In the genomic region with DNA sequence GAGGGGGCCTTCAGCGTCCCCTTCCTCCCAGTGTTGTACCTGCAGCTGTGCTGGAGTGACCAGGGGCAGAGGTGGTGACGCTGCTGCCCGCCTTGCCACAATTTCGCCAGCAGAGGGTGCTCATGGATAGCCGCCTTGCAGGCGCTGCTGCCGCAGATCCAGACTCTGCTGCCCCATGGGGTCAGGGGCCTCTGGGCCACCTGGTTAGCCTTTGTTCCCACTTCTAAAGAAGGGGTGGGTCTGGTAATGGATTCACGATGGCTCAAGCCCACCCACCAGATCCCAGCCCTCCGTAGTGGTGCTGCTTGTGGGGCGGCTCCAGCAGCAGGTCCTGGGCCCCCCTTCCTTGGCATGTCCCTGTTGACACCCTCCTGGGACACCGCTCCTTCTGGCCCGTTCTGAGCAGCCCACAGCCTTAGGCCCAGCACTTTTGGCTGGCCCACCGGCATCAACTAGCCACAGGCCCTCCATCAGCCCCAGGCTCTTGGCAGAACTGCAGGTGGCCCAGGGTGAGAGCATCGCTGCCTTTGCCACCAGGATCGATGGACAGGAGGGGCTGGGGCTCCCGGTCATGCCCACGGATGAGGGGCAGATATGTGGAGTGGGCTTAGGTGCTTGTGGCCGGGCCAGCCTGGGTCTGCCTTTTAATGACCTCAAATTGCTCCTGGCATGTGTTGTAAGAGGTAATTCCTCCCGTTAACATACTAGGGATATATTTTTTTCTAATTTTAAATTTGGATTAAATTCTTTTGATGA, we compare ENCODE assay signal across 9 cellular contexts. TPM values are rescaled to one million over a fixed set of nuclear protein-coding genes. Genes with fewer than 3 reads are reported as not detected.
DNase-seq lines count a peak whose midpoint lies in the region; ATAC-seq, FAIRE-seq and TF ChIP-seq lines count a peak whose summit lies in the region.
"Had no signal": no experiment of that assay in that cellular context is flagged by ENCODE, and none has a peak within 500 bp of the region (broad histone marks: within the 10 kb centered on the region; RNA-seq: fewer than 3 reads in every experiment).

No MANE protein-coding gene starts in this region.

- no peaks in the 10 kb centered on the region for H3K79me2 ChIP-seq in H1 (ENCODE audit: control insufficient read depth in 1 of 2, insufficient read depth in 2 of 2, low read length in 2 of 2)

- no peak overlapping the region for H2AFZ ChIP-seq in H1 (ENCODE audit: low read length)

- H3K27me3 Mint-ChIP-seq in WTC11 (ENCODE audit: low read depth) (no peaks in the 10 kb centered on the region), memory B cell (peaks cover 1% of the 10 kb centered on the region)
- H3K27me3 Mint-ChIP-seq in stimulated activated naive B cell treated with anti-CD40 and anti-IgM and Interleukin-4, amounts not matched to agents 10 μg/mL and 1 μg/mL and 100 μg/mL, for 72 hours: no peaks in the 10 kb centered on the region
- H3K27me3 Mint-ChIP-seq: activated naive CD8-positive, alpha-beta T cell had no signal

- peak; percentile 96 for ATAC-seq in WTC11
- no peak for ATAC-seq in memory B cell (ENCODE audit: low read depth)
- ATAC-seq in stimulated activated naive B cell treated with anti-CD40 and anti-IgM and Interleukin-4, amounts not matched to agents 10 μg/mL and 1 μg/mL and 100 μg/mL, for 72 hours (replicated peaks): peak; percentile 84 to 85
- ATAC-seq in HG02623 (IDR thresholded peaks at IDR 0.05; ENCODE audit: unreplicated experiment): no peak

- peaks cover 0 to 3% of the 10 kb centered on the region in 2 experiments for H4K20me1 ChIP-seq in H1 (replicated peaks in 1 of 2; ENCODE audit: control insufficient read depth in 1 of 2, insufficient read depth in 2 of 2, low read length in 2 of 2)

- H3K23ac ChIP-seq in H1 (ENCODE audit: insufficient read length): no peak overlapping the region

- peak overlapping the region; percentile 89 for H3K4ac ChIP-seq in H1 (replicated peaks; ENCODE audit: insufficient read length, low read depth, low read length)

- TF ChIP-seq POLR2A in NB4 (IDR thresholded peaks at IDR 0.05; ENCODE audit: extremely low read depth, insufficient read length) (no peak), H1 (IDR thresholded peaks at IDR 0.05; ENCODE audit: control extremely low read depth in 1 of 2, low read depth in 2 of 2, low read length in 2 of 2) (no peak)

- no peak overlapping the region for H2BK20ac ChIP-seq in H1 (ENCODE audit: low read length)

- H3K9ac ChIP-seq in H1 (replicated peaks in 1 of 4; ENCODE audit: extremely low read depth in 1 of 4, low read depth in 3 of 4, low read length in 3 of 4): no peak overlapping the region; a peak in 1 of 7 replicates

- TF ChIP-seq CTCF in NB4 (IDR thresholded peaks at IDR 0.05; ENCODE audit: low read depth, low read length) (peak; percentile 71), WTC11 (IDR thresholded peaks at IDR 0.05) (peak; percentile 78), H1 (IDR thresholded peaks at IDR 0.05; ENCODE audit: control extremely low read depth in 1 of 3, insufficient read depth in 1 of 3, low read depth in 1 of 3, low read length in 3 of 3) (peak in 2 of 3 experiments; percentile 99 to 100; a peak in 3 of 4 replicates)

- H3K36me3 ChIP-seq in H1 (ENCODE audit: control insufficient read depth in 2 of 4, insufficient read depth in 4 of 4, low read length in 3 of 4): no peaks in the 10 kb centered on the region; a peak in 2 of 8 replicates

- peak overlapping the region in 1 of 2 experiments; percentile 25; a peak in 1 of 4 replicates for H3K4me2 ChIP-seq in H1 (ENCODE audit: insufficient read depth in 1 of 2, low read depth in 2 of 2, low read length in 2 of 2)

- H3K9me3 ChIP-seq in H1 (ENCODE audit: insufficient read depth in 2 of 2, low read depth in 1 of 2, low read length in 1 of 2): no peaks in the 10 kb centered on the region

- no peak overlapping the region for H3K4me3 Mint-ChIP-seq in WTC11
- no peak overlapping the region for H3K4me3 Mint-ChIP-seq in memory B cell
- no peak overlapping the region for H3K4me3 Mint-ChIP-seq in stimulated activated naive B cell treated with anti-CD40 and anti-IgM and Interleukin-4, amounts not matched to agents 10 μg/mL and 1 μg/mL and 100 μg/mL, for 72 hours
- H3K4me3 Mint-ChIP-seq: activated naive CD8-positive, alpha-beta T cell had no signal

- no peak overlapping the region for H2AK5ac ChIP-seq in H1 (ENCODE audit: low read depth, low read length)

- TF ChIP-seq RAD21 in H1 (IDR thresholded peaks at IDR 0.05 in 1 of 2, conservative IDR thresholded peaks at IDR 0.05 in 1 of 2; ENCODE audit: low read depth in 2 of 2, low read length in 2 of 2): peak; percentile 96

- no peaks in the 10 kb centered on the region for H3K23me2 ChIP-seq in H1 (ENCODE audit: low read depth, low read length)

- peak in 1 of 2 experiments; percentile 36; a peak in 1 of 3 replicates for TF ChIP-seq EP300 in H1 (IDR thresholded peaks at IDR 0.05; ENCODE audit: borderline replicate concordance in 1 of 2, low read depth in 2 of 2, low read length in 2 of 2)

- no peaks in the 10 kb centered on the region; the same call in 1 of the 2 replicates for H3K79me1 ChIP-seq in H1 (ENCODE audit: low read depth, low read length)

- H4K5ac ChIP-seq in H1 (ENCODE audit: insufficient read length, low read depth, low read length): peak overlapping the region; percentile 22

- peak overlapping the region; percentile 15; the same call in 1 of the 2 replicates for H3K18ac ChIP-seq in H1 (ENCODE audit: extremely low read depth, low read length)

- H2BK120ac ChIP-seq in H1 (replicated peaks; ENCODE audit: low read depth, low read length): no peak overlapping the region

- H2BK12ac ChIP-seq in H1 (ENCODE audit: low read depth, low read length): no peak overlapping the region; the same call in 1 of the 2 replicates

- H3K27ac ChIP-seq in H1 (ENCODE audit: low read depth, low read length): no peak overlapping the region

- no peaks in the 10 kb centered on the region for H3K27me3 ChIP-seq in H1 (replicated peaks in 1 of 4; ENCODE audit: control insufficient read depth in 3 of 4, extremely low read depth in 1 of 4, insufficient read depth in 3 of 4, low read length in 3 of 4)

- CTCF ChIA-PET in WTC11 (lab: Charles Lee): interaction anchor here (0.7 to 3.5 kb wide), 16 partner anchors 8 to 284 kb away, joined by 3 to 33 read pairs (median 5); no protein-coding TSS in a partner anchor
- CTCF ChIA-PET in H1 (lab: Charles Lee; ENCODE audit: partially characterized antibody): interaction anchor here (0.6 to 2.5 kb wide), 33 partner anchors 8 to 673 kb away, joined by 3 to 30 read pairs (median 4); no protein-coding TSS in a partner anchor

- H2BK5ac ChIP-seq in H1 (ENCODE audit: low read depth, low read length): no peak overlapping the region; the same call in 1 of the 2 replicates

- DNase-seq in NCI-H1417 (lab: John Stamatoyannopoulos, UW) (peak; percentile 1 to 56 (median 5)), NCI-H1417 treated with DMSO at 0.1 percent for 48 hours (lab: John Stamatoyannopoulos, UW) (no peak), NB4 (ENCODE audit: low read depth) (peak; percentile 63), WTC11 (ENCODE audit: low spot score) (peak; percentile 94), H1 (ENCODE audit: low read depth in 1 of 2, low spot score in 2 of 2) (peak; percentile 82 to 95), memory B cell (ENCODE audit: low spot score in 2 of 2) (peak; percentile 15 to 43)
- peak; percentile 60 for DNase-seq in stimulated activated naive B cell treated with anti-CD40 and anti-IgM and Interleukin-4, amounts not matched to agents 10 μg/mL and 1 μg/mL and 100 μg/mL, for 72 hours

- H3K56ac ChIP-seq in H1 (replicated peaks; ENCODE audit: insufficient read length, low read depth, low read length): no peak overlapping the region

- H4K91ac ChIP-seq in H1 (replicated peaks; ENCODE audit: insufficient read length, low read length): peak overlapping the region; percentile 83

- no peak overlapping the region for H3K27ac Mint-ChIP-seq in WTC11
- no peak overlapping the region for H3K27ac Mint-ChIP-seq in memory B cell
- no peak overlapping the region for H3K27ac Mint-ChIP-seq in stimulated activated naive B cell treated with anti-CD40 and anti-IgM and Interleukin-4, amounts not matched to agents 10 μg/mL and 1 μg/mL and 100 μg/mL, for 72 hours
- H3K27ac Mint-ChIP-seq: activated naive CD8-positive, alpha-beta T cell had no signal

- peak; percentile 89 for FAIRE-seq in H1 (lab: Jason Lieb, UNC)

- H3K4me1 Mint-ChIP-seq in WTC11 (0 out of 2 replicates have a peak, but pooled peaks cover 2% of the 10 kb centered on the region), memory B cell (no peaks in the 10 kb centered on the region)
- no peaks in the 10 kb centered on the region for H3K4me1 Mint-ChIP-seq in stimulated activated naive B cell treated with anti-CD40 and anti-IgM and Interleukin-4, amounts not matched to agents 10 μg/mL and 1 μg/mL and 100 μg/mL, for 72 hours

- H3K9me3 Mint-ChIP-seq in WTC11 (no peaks in the 10 kb centered on the region), memory B cell (no peaks in the 10 kb centered on the region)
- no peaks in the 10 kb centered on the region for H3K9me3 Mint-ChIP-seq in stimulated activated naive B cell treated with anti-CD40 and anti-IgM and Interleukin-4, amounts not matched to agents 10 μg/mL and 1 μg/mL and 100 μg/mL, for 72 hours

- H3K4me3 ChIP-seq in NB4 (ENCODE audit: low read depth, low read length) (no peak overlapping the region), H1 (ENCODE audit: extremely low read depth in 1 of 4, insufficient read depth in 2 of 4, low read depth in 3 of 4, low read length in 4 of 4) (no peak overlapping the region)

- peaks cover 0 to 10% (median 3%) of the 10 kb centered on the region in 4 experiments; a peak in 4 of 7 replicates for H3K4me1 ChIP-seq in H1 (replicated peaks in 1 of 4; ENCODE audit: control insufficient read depth in 3 of 4, insufficient read depth in 4 of 4, low read length in 3 of 4)

- H3K36me3 Mint-ChIP-seq in WTC11 (no peaks in the 10 kb centered on the region), memory B cell (no peaks in the 10 kb centered on the region)
- H3K36me3 Mint-ChIP-seq in stimulated activated naive B cell treated with anti-CD40 and anti-IgM and Interleukin-4, amounts not matched to agents 10 μg/mL and 1 μg/mL and 100 μg/mL, for 72 hours: no peaks in the 10 kb centered on the region
- H3K36me3 Mint-ChIP-seq: activated naive CD8-positive, alpha-beta T cell had no signal

- H4K8ac ChIP-seq in H1 (ENCODE audit: extremely low read depth, insufficient read depth, low read length): no peak overlapping the region

- no peak overlapping the region for H3K14ac ChIP-seq in H1 (ENCODE audit: insufficient read length)

- POLR2A ChIA-PET in WTC11 (lab: Charles Lee): no interaction called here
- POLR2A ChIA-PET in H1 (lab: Charles Lee; ENCODE audit: partially characterized antibody): no interaction called here

- H2BK15ac ChIP-seq in H1 (ENCODE audit: low read length): no peak overlapping the region

- 37% methylated on average over 17 of the region's 19 CpGs; no CpG with 5 or more reads in 1 of the 2 experiments for WGBS in H1 (ENCODE audit: extremely low coverage in 1 of 2, insufficient coverage in 1 of 2, insufficient read length in 1 of 2, insufficient replicate concordance in 2 of 2, low coverage in 1 of 2, low lambda C conversion rate in 2 of 2, missing lambda C conversion rate in 1 of 2), 2 experiments

RNA-seq across cellular contexts. Expression of a gene that starts 57.2 kb away (rescaled TPM):
- total RNA-seq in WTC11 (2021): 13.5 to 17.7 TPM (median 16.4 TPM) in 3 replicates
- total RNA-seq in H1 (2021; fragmentation: NEBNext Ultra II Directional; extraction: Animal tissue kit (Norgen Biotek cat#: 25700)): 10.5 and 12.0 TPM in 2 replicates
- 3.8 and 6.2 TPM in 2 replicates for polyA plus RNA-seq in H1 (2011; rRNA removed)
- 4.1 TPM for polyA plus RNA-seq in H1 (2011; cell fraction: cytosol; rRNA removed)
- 39.3 TPM for polyA plus RNA-seq in H1 (2011; cell fraction: nucleus; rRNA removed)
- polyA plus RNA-seq in H1 (2012, experiment 1 of 2): 8.9 to 12.1 TPM (median 11.0 TPM) in 4 replicates
- 6.1 TPM for polyA plus RNA-seq in H1 (2012, experiment 2 of 2)
- polyA plus RNA-seq in H1 (2013, experiment 1 of 2): 11.8 TPM
- 9.6 TPM for polyA plus RNA-seq in H1 (2013, experiment 2 of 2)
- polyA minus RNA-seq in H1 (2011; rRNA and poly(A)+ RNA removed): 4.7 and 5.2 TPM in 2 replicates
- 6.1 TPM for polyA minus RNA-seq in H1 (2011; cell fraction: cytosol; rRNA and poly(A)+ RNA removed)
- 12.3 TPM for polyA minus RNA-seq in H1 (2011; cell fraction: nucleus; rRNA and poly(A)+ RNA removed)

Comparison
In these comparisons a context has a peak if more than half of its experiments do, and no peak if none do; other contexts are left out.
1. ATAC-seq: peak in WTC11 (single experiment) and stimulated activated naive B cell treated with anti-CD40 and anti-IgM and Interleukin-4, amounts not matched to agents 10 μg/mL and 1 μg/mL and 100 μg/mL, for 72 hours (2 of 2); none in memory B cell (single experiment) and HG02623 (single experiment).
2. Peak in every context shown above with its lines, with median percentiles within 50 percentile points of each other: CTCF ChIP-seq.